Comparison of ENCODE assay signal across 22 cellular contexts in the genomic region with DNA sequence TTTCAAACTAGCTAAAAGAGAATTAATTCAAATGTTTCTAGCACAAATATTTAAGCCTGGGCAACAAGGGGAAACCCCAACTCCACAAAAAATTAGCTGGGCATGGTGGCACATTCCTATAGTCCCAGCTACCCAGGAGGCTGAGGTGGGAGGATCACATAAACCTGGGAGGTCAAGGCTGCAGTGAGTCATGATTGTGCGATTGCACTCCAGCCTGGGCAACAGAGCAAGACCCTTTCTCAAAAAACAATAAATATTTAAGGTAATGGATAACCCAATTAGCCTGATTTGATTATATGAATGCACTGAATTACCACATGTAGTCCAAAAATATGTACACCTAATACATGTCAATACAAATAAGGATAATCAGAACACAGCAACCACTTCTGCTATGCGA. TPM values are rescaled to one million over a fixed set of nuclear protein-coding genes. Genes with fewer than 3 reads are reported as not detected.
DNase-seq lines count a peak whose midpoint lies in the region; ATAC-seq, FAIRE-seq and TF ChIP-seq lines count a peak whose summit lies in the region.
"Had no signal": no experiment of that assay in that cellular context is flagged by ENCODE, and none has a peak within 500 bp of the region (broad histone marks: within the 10 kb centered on the region; RNA-seq: fewer than 3 reads in every experiment).

No MANE protein-coding gene starts in this region.

- in situ Hi-C loops in HepG2 (cut with HindIII; ENCODE audit: extremely low pct_ligation_motif_present, low pct_unique_long_range_greater_than_20kb) (loop anchor here (25.0 kb wide), 1 partner anchor 563 kb away; a partner anchor contains a TSS), K562 (cut with MboI) (no loop called here)

- H4K20me1 ChIP-seq in HepG2 (ENCODE audit: insufficient read depth, low read length), result no peaks in the 10 kb centered on the region
- no peaks in the 10 kb centered on the region for H4K20me1 ChIP-seq in K562 (replicated peaks; ENCODE audit: control insufficient read depth, insufficient read depth, low read length)
- H4K20me1 ChIP-seq in hepatocyte (ENCODE audit: insufficient read depth, poor library complexity, severe bottlenecking), result peaks cover 3% of the 10 kb centered on the region

- H3K27me3 ChIP-seq in HepG2 (ENCODE audit: control insufficient read depth in 1 of 2, insufficient read depth in 2 of 2, low read length in 2 of 2), result no peaks in the 10 kb centered on the region
- no peaks in the 10 kb centered on the region for H3K27me3 ChIP-seq in right lobe of liver
- no peaks in the 10 kb centered on the region for H3K27me3 ChIP-seq in K562 (ENCODE audit: control insufficient read depth in 2 of 2, insufficient read depth in 2 of 2, low read length in 2 of 2)
- no peaks in the 10 kb centered on the region for H3K27me3 ChIP-seq in hepatocyte
- H3K27me3 ChIP-seq: BLaER1 treated with 17β-estradiol and CSF1 and Interleukin-3, amounts not matched to agents 10 nM and 100 nM had no signal

- H2AFZ ChIP-seq in HepG2 (ENCODE audit: low read length) (no peak overlapping the region), K562 (ENCODE audit: low read depth, low read length) (no peak overlapping the region), hepatocyte (no peak overlapping the region)

- H3K27ac ChIP-seq in HepG2 (ENCODE audit: extremely low read length, insufficient read depth, low read length) (no peak overlapping the region), right lobe of liver (no peak overlapping the region), K562 (ENCODE audit: extremely low read depth, low read depth, low read length) (no peak overlapping the region), hepatocyte (no peak overlapping the region)
- H3K27ac ChIP-seq: 22Rv1; A549; BLaER1 treated with 17β-estradiol and CSF1 and Interleukin-3, amounts not matched to agents 10 nM and 100 nM; C4-2B had no signal

- no TSS peak for BruUV-seq in HepG2 (replicated peaks; lab: Mats Ljungman, UMichigan)
- no TSS peak for BruUV-seq in K562 (replicated peaks; lab: Mats Ljungman, UMichigan)

- no peak overlapping the region for H3K4me3 ChIP-seq in HepG2 (replicated peaks in 1 of 3; ENCODE audit: insufficient read depth in 1 of 3, low read depth in 2 of 3, low read length in 3 of 3)
- H3K4me3 ChIP-seq in right lobe of liver, result no peak overlapping the region
- H3K4me3 ChIP-seq in K562, result no peak overlapping the region
- no peak overlapping the region for H3K4me3 ChIP-seq in hepatocyte
- H3K4me3 ChIP-seq: A549; BLaER1 treated with 17β-estradiol and CSF1 and Interleukin-3, amounts not matched to agents 10 nM and 100 nM had no signal

- H3K9ac ChIP-seq in HepG2 (ENCODE audit: insufficient read depth, low read depth, low read length) (no peak overlapping the region), K562 (ENCODE audit: insufficient read depth in 1 of 2, low read depth in 2 of 2, low read length in 2 of 2) (no peak overlapping the region)
- H3K9ac ChIP-seq: BLaER1 treated with 17β-estradiol and CSF1 and Interleukin-3, amounts not matched to agents 10 nM and 100 nM had no signal

- no peaks in the 10 kb centered on the region for H3K9me1 ChIP-seq in K562 (ENCODE audit: control insufficient read depth, insufficient read depth, low read length)

- CTCF ChIA-PET in HepG2 (lab: Yijun Ruan, JAX; ENCODE audit: low intra/inter-chr PET ratio, low total read pairs), result no interaction called here
- CTCF ChIA-PET in K562 (lab: Yijun Ruan, JAX; ENCODE audit: low intra/inter-chr PET ratio), result no interaction called here

- POLR2A ChIA-PET in HepG2 (lab: Yijun Ruan, JAX), result no interaction called here
- POLR2A ChIA-PET in K562 (lab: Yijun Ruan, JAX), result interaction anchor here (1.5 to 1.7 kb wide), 2 partner anchors 10 to 15 kb away, joined by 4 to 6 read pairs; a partner anchor contains a TSS

- intact Hi-C loops in HepG2 (cut with micrococcal nuclease; ENCODE audit: unreplicated experiment) (loop anchor here (10.0 kb wide), 1 partner anchor 625 kb away; no protein-coding TSS in a partner anchor), right lobe of liver (cut with DNase I) (no loop called here), K562 (cut with micrococcal nuclease) (no loop called here)

- DNase-seq in HepG2 (ENCODE audit: low spot score) (no peak), right lobe of liver (no peak), K562 (ENCODE audit: extremely low read depth in 1 of 4, low spot score in 3 of 4) (no peak), hepatocyte (ENCODE audit: low spot score) (no peak)
- DNase-seq in stimulated activated CD4-positive, alpha-beta T cell treated with anti-CD3 and anti-CD28 coated beads, Interleukin-4, amount 100 ng/mL, for 1 hour, result no peak
- DNase-seq: AML-193; Caco-2; Calu3; CD4-positive, alpha-beta T cell; CD8-positive, alpha-beta T cell; DMS79 treated with DMSO at 0.1 percent for 48 hours; GF-D8 had no signal

- no peaks in the 10 kb centered on the region for H3K9me2 ChIP-seq in hepatocyte (replicated peaks; ENCODE audit: insufficient read depth)

- 98% methylated on average over 2 of the region's 2 CpGs for WGBS in HepG2 (ENCODE audit: low lambda C conversion rate)
- 89% methylated on average over 2 of the region's 2 CpGs for whole genome bisulfite sequencing in right lobe of liver (ENCODE audit: insufficient coverage, low coverage, low lambda C conversion rate, missing lambda C conversion rate)
- 90% methylated on average over 2 of the region's 2 CpGs for WGBS in K562 (ENCODE audit: insufficient coverage, low coverage, missing lambda C conversion rate)
- WGBS in hepatocyte (ENCODE audit: low lambda C conversion rate, missing lambda C conversion rate), result 93% methylated on average over 2 of the region's 2 CpGs

- H3K4me2 ChIP-seq in HepG2 (ENCODE audit: low read depth, low read length) (no peak overlapping the region), K562 (ENCODE audit: insufficient read depth, low read length) (no peak overlapping the region), hepatocyte (no peak overlapping the region)
- H3K4me2 ChIP-seq: A549; BLaER1 treated with 17β-estradiol and CSF1 and Interleukin-3, amounts not matched to agents 10 nM and 100 nM had no signal

- FAIRE-seq in HepG2 (lab: Jason Lieb, UNC), result no peak
- no peak for FAIRE-seq in K562 (lab: Jason Lieb, UNC)
- FAIRE-seq: A549, D721Med, G401.6, GM12891, GM19239 had no signal

- no peaks in the 10 kb centered on the region for H3K79me2 ChIP-seq in HepG2 (ENCODE audit: insufficient read depth, low read length)
- H3K79me2 ChIP-seq in K562 (ENCODE audit: control insufficient read depth, insufficient read depth, low read length), result peaks cover 47% of the 10 kb centered on the region
- peaks cover 77% of the 10 kb centered on the region for H3K79me2 ChIP-seq in hepatocyte

- H3K9me3 ChIP-seq in HepG2 (ENCODE audit: low read length) (no peaks in the 10 kb centered on the region), right lobe of liver (no peaks in the 10 kb centered on the region), K562 (replicated peaks; ENCODE audit: control insufficient read depth, insufficient read depth, low read depth, low read length) (no peaks in the 10 kb centered on the region; the same call in 1 of the 2 replicates), hepatocyte (ENCODE audit: low read depth) (no peaks in the 10 kb centered on the region)

- H3K4me1 ChIP-seq in HepG2 (ENCODE audit: insufficient read depth, low read length), result peaks cover 8% of the 10 kb centered on the region
- H3K4me1 ChIP-seq in right lobe of liver, result peaks cover 0 to 1% (median 0%) of the 10 kb centered on the region in 4 donors
- H3K4me1 ChIP-seq in K562 (replicated peaks in 1 of 2; ENCODE audit: control insufficient read depth in 2 of 2, insufficient read depth in 2 of 2, low read length in 2 of 2), result peaks cover 0 to 3% of the 10 kb centered on the region in 2 experiments; a peak in 1 of 5 replicates
- H3K4me1 ChIP-seq in hepatocyte (ENCODE audit: insufficient read depth), result peaks cover under 1% of the 10 kb centered on the region

- H3K36me3 ChIP-seq in HepG2 (replicated peaks in 1 of 2; ENCODE audit: control insufficient read depth in 1 of 2, insufficient read depth in 2 of 2, low read length in 2 of 2), result peaks cover 6 to 47% of the 10 kb centered on the region in 2 experiments
- H3K36me3 ChIP-seq in right lobe of liver, result peaks cover 0 to 10% (median 1%) of the 10 kb centered on the region in 4 donors
- peaks cover 65% of the 10 kb centered on the region for H3K36me3 ChIP-seq in K562 (ENCODE audit: control insufficient read depth, insufficient read depth, low read length)
- no peaks in the 10 kb centered on the region for H3K36me3 ChIP-seq in hepatocyte (replicated peaks; ENCODE audit: insufficient read depth, low read depth)

- TF ChIP-seq EP300 in HepG2 (IDR thresholded peaks at IDR 0.05; ENCODE audit: low read depth in 2 of 2, low read length in 2 of 2) (no peak), HepG2 (CRISPR knock-in tag; IDR thresholded peaks at IDR 0.05; ENCODE audit: borderline replicate concordance) (no peak), K562 (IDR thresholded peaks at IDR 0.05; ENCODE audit: low read length) (no peak)

- TF ChIP-seq POLR2A in HepG2 (IDR thresholded peaks at IDR 0.05; ENCODE audit: insufficient read depth in 1 of 2, low read depth in 2 of 2, low read length in 2 of 2) (no peak), right lobe of liver (IDR thresholded peaks at IDR 0.05) (no peak), K562 (conservative IDR thresholded peaks at IDR 0.05) (no peak)

- TF ChIP-seq CTCF in HepG2 (CRISPR knock-in tag; IDR thresholded peaks at IDR 0.05) (no peak), right lobe of liver (IDR thresholded peaks at IDR 0.05) (no peak), K562 (IDR thresholded peaks at IDR 0.05 in 2 of 3, conservative IDR thresholded peaks at IDR 0.05 in 1 of 3; ENCODE audit: insufficient read depth in 2 of 3, low read depth in 1 of 3, low read length in 3 of 3) (no peak), hepatocyte (IDR thresholded peaks at IDR 0.05; ENCODE audit: poor library complexity) (no peak)

- no peak for TF ChIP-seq RAD21 in HepG2 (CRISPR knock-in tag; IDR thresholded peaks at IDR 0.05)
- no peak for TF ChIP-seq RAD21 in K562 (CRISPR knock-in tag; conservative IDR thresholded peaks at IDR 0.05 in 1 of 2, IDR thresholded peaks at IDR 0.05 in 1 of 2)

- ATAC-seq in HepG2 (no peak), right lobe of liver (no peak), K562 (no peak)
- ATAC-seq: A549; CD8-positive, alpha-beta T cell had no signal

RNA-seq across cellular contexts. Expression of a gene that starts 14.3 kb away (rescaled TPM):
- total RNA-seq in HepG2 (2016; rRNA removed; fragmentation: Illumina TruSeq; extraction: Trizol), result 30.5 and 42.6 TPM in 2 replicates
- 8.6 and 10.4 TPM in 2 replicates for total RNA-seq in HepG2 (2016; cell fraction: cytosol; rRNA removed; fragmentation: Illumina TruSeq; extraction: Trizol; ENCODE audit: low read depth)
- total RNA-seq in HepG2 (2016; cell fraction: insoluble cytoplasmic fraction; rRNA removed; fragmentation: Illumina TruSeq; extraction: Trizol), result 29.9 and 42.5 TPM in 2 replicates
- total RNA-seq in HepG2 (2016; cell fraction: membrane; rRNA removed; fragmentation: Illumina TruSeq; extraction: Trizol), result 18.6 and 21.8 TPM in 2 replicates
- 18.1 and 19.9 TPM in 2 replicates for total RNA-seq in HepG2 (2016; cell fraction: nucleus; rRNA removed; fragmentation: Illumina TruSeq; extraction: Trizol)
- polyA plus RNA-seq in HepG2 (2011; rRNA removed), result 14.6 and 19.9 TPM in 2 replicates
- 9.2 and 15.7 TPM in 2 replicates for polyA plus RNA-seq in HepG2 (2011; cell fraction: cytosol; rRNA removed)
- polyA plus RNA-seq in HepG2 (2011; cell fraction: nucleus; rRNA removed), result 5.9 and 8.6 TPM in 2 replicates
- polyA plus RNA-seq in HepG2 (2012), result 22.4 and 27.0 TPM in 2 replicates
- 10.5 and 12.8 TPM in 2 replicates for polyA plus RNA-seq in HepG2 (2016; cell fraction: cytosol; fragmentation: Illumina TruSeq; extraction: Trizol; ENCODE audit: low read depth)
- polyA plus RNA-seq in HepG2 (2016; cell fraction: insoluble cytoplasmic fraction; fragmentation: Illumina TruSeq; extraction: Trizol; ENCODE audit: low read depth), result 41.6 and 44.8 TPM in 2 replicates
- polyA plus RNA-seq in HepG2 (2016; cell fraction: membrane; fragmentation: Illumina TruSeq; extraction: Trizol; ENCODE audit: low read depth), result 17.8 and 18.6 TPM in 2 replicates
- 23.2 and 25.5 TPM in 2 replicates for polyA plus RNA-seq in HepG2 (2016; cell fraction: nucleus; fragmentation: Illumina TruSeq; extraction: Trizol; ENCODE audit: insufficient read depth, low read depth)
- 4.7 and 5.4 TPM in 2 replicates for polyA minus RNA-seq in HepG2 (2011; rRNA and poly(A)+ RNA removed; ENCODE audit: low replicate concordance)
- 5.6 and 8.5 TPM in 2 replicates for polyA minus RNA-seq in HepG2 (2011; cell fraction: cytosol; rRNA and poly(A)+ RNA removed)
- 28.8 and 29.8 TPM in 2 replicates for polyA minus RNA-seq in HepG2 (2011; cell fraction: nucleus; rRNA and poly(A)+ RNA removed)
- total RNA-seq in right lobe of liver, result 10 to 100 TPM in 5 of 6 experiments, 1 to 10 TPM in 1; 8.6 to 19.3 (median 14.0) TPM
- 13.2 and 35.2 TPM in 2 replicates for total RNA-seq in K562 (2011; cell fraction: chromatin; rRNA removed; ENCODE audit: low replicate concordance)
- 4.5 and 8.4 TPM in 2 replicates for total RNA-seq in K562 (2011; cell fraction: nucleolus; rRNA removed)
- 18.8 and 26.3 TPM in 2 replicates for total RNA-seq in K562 (2011; cell fraction: nucleoplasm; rRNA removed)
- total RNA-seq in K562 (2014; rRNA removed), result 33.1 and 36.7 TPM in 2 replicates
- 41.5 and 45.1 TPM in 2 replicates for total RNA-seq in K562 (2014; rRNA removed; fragmentation: Illumina TruSeq; extraction: Trizol)
- total RNA-seq in K562 (2015; rRNA removed; fragmentation: Illumina TruSeq; extraction: Trizol), result 24.8 and 27.3 TPM in 2 replicates
- 41.6 and 45.9 TPM in 2 replicates for total RNA-seq in K562 (2021)
- polyA plus RNA-seq in K562 (2011; rRNA removed), result 48.6 and 84.0 TPM in 2 replicates
- 13.8 and 31.0 TPM in 2 replicates for polyA plus RNA-seq in K562 (2011; cell fraction: cytosol; rRNA removed)
- 20.0 and 29.9 TPM in 2 replicates for polyA plus RNA-seq in K562 (2011; cell fraction: nucleus; rRNA removed)
- polyA plus RNA-seq in K562 (2012), result 39.8 and 104 TPM in 2 replicates
- 52.2 and 56.6 TPM in 2 replicates for polyA plus RNA-seq in K562 (2014; fragmentation: Illumina TruSeq; extraction: Trizol)
- polyA plus RNA-seq in K562 (2014; fragmentation: Nextera tagmentation; extraction: Ambion mirVana), result 10 to 100 TPM; 71.2 to 85.1 TPM
- polyA plus RNA-seq in K562 (2014; rRNA removed), result 37.3 and 38.2 TPM in 2 replicates
- polyA minus RNA-seq in K562 (2011; rRNA and poly(A)+ RNA removed), result 73.0 and 104 TPM in 2 replicates
- 21.3 and 24.3 TPM in 2 replicates for polyA minus RNA-seq in K562 (2011; cell fraction: cytosol; rRNA and poly(A)+ RNA removed)
- polyA minus RNA-seq in K562 (2011; cell fraction: nucleus; rRNA and poly(A)+ RNA removed), result 19.4 and 26.2 TPM in 2 replicates
- 28.9 and 43.3 TPM in 2 replicates for total RNA-seq in hepatocyte
- 29.1 and 30.0 TPM in 2 replicates for polyA plus RNA-seq in hepatocyte

RNA-seq across cellular contexts. Expression of a gene that starts 14.4 kb away (rescaled TPM):
- total RNA-seq in HepG2 (2016; rRNA removed; fragmentation: Illumina TruSeq; extraction: Trizol) (9.3 and 10.6 TPM in 2 replicates), right lobe of liver (10 to 100 TPM in 3 of 6 experiments, 1 to 10 TPM in 3; 6.8 to 11.5 (median 10.0) TPM), K562 (2014; rRNA removed) (8.9 and 12.0 TPM in 2 replicates), K562 (2014; rRNA removed; fragmentation: Illumina TruSeq; extraction: Trizol) (17.3 and 20.9 TPM in 2 replicates), K562 (2015; rRNA removed; fragmentation: Illumina TruSeq; extraction: Trizol) (14.6 and 15.4 TPM in 2 replicates), K562 (2021) (13.7 and 15.1 TPM in 2 replicates), hepatocyte (19.1 and 20.1 TPM in 2 replicates)
- 1.7 and 1.8 TPM in 2 replicates for total RNA-seq in HepG2 (2016; cell fraction: cytosol; rRNA removed; fragmentation: Illumina TruSeq; extraction: Trizol; ENCODE audit: low read depth)
- 8.6 and 13.2 TPM in 2 replicates for total RNA-seq in HepG2 (2016; cell fraction: insoluble cytoplasmic fraction; rRNA removed; fragmentation: Illumina TruSeq; extraction: Trizol)
- total RNA-seq in HepG2 (2016; cell fraction: membrane; rRNA removed; fragmentation: Illumina TruSeq; extraction: Trizol), result 5.3 and 6.3 TPM in 2 replicates
- total RNA-seq in HepG2 (2016; cell fraction: nucleus; rRNA removed; fragmentation: Illumina TruSeq; extraction: Trizol), result 17.5 and 22.6 TPM in 2 replicates
- polyA plus RNA-seq in HepG2 (2011; rRNA removed) (14.4 and 14.7 TPM in 2 replicates), K562 (2011; rRNA removed) (25.3 and 30.4 TPM in 2 replicates), K562 (2014; fragmentation: Illumina TruSeq; extraction: Trizol) (18.1 and 19.8 TPM in 2 replicates), K562 (2014; fragmentation: Nextera tagmentation; extraction: Ambion mirVana) (10 to 100 TPM; 16.3 to 20.1 TPM), K562 (2014; rRNA removed) (18.0 and 20.7 TPM in 2 replicates), hepatocyte (11.8 and 13.6 TPM in 2 replicates)
- 3.2 and 3.9 TPM in 2 replicates for polyA plus RNA-seq in HepG2 (2011; cell fraction: cytosol; rRNA removed)
- polyA plus RNA-seq in HepG2 (2011; cell fraction: nucleus; rRNA removed), result 20.7 and 26.6 TPM in 2 replicates
- 8.7 and 8.8 TPM in 2 replicates for polyA plus RNA-seq in HepG2 (2012)
- 1.7 and 1.9 TPM in 2 replicates for polyA plus RNA-seq in HepG2 (2016; cell fraction: cytosol; fragmentation: Illumina TruSeq; extraction: Trizol; ENCODE audit: low read depth)
- 7.0 and 7.6 TPM in 2 replicates for polyA plus RNA-seq in HepG2 (2016; cell fraction: insoluble cytoplasmic fraction; fragmentation: Illumina TruSeq; extraction: Trizol; ENCODE audit: low read depth)
- 3.2 and 3.3 TPM in 2 replicates for polyA plus RNA-seq in HepG2 (2016; cell fraction: membrane; fragmentation: Illumina TruSeq; extraction: Trizol; ENCODE audit: low read depth)
- polyA plus RNA-seq in HepG2 (2016; cell fraction: nucleus; fragmentation: Illumina TruSeq; extraction: Trizol; ENCODE audit: insufficient read depth, low read depth), result 19.8 and 22.2 TPM in 2 replicates
- 6.8 and 8.8 TPM in 2 replicates for polyA minus RNA-seq in HepG2 (2011; rRNA and poly(A)+ RNA removed; ENCODE audit: low replicate concordance)
- polyA minus RNA-seq in HepG2 (2011; cell fraction: cytosol; rRNA and poly(A)+ RNA removed), result 5.9 and 6.3 TPM in 2 replicates
- polyA minus RNA-seq in HepG2 (2011; cell fraction: nucleus; rRNA and poly(A)+ RNA removed), result 49.4 and 58.6 TPM in 2 replicates
- total RNA-seq in K562 (2011; cell fraction: chromatin; rRNA removed; ENCODE audit: low replicate concordance), result 33.4 and 78.0 TPM in 2 replicates
- total RNA-seq in K562 (2011; cell fraction: nucleolus; rRNA removed), result 19.3 and 24.9 TPM in 2 replicates
- total RNA-seq in K562 (2011; cell fraction: nucleoplasm; rRNA removed), result 44.7 and 73.7 TPM in 2 replicates
- polyA plus RNA-seq in K562 (2011; cell fraction: cytosol; rRNA removed), result 6.0 and 9.4 TPM in 2 replicates
- 41.4 and 43.1 TPM in 2 replicates for polyA plus RNA-seq in K562 (2011; cell fraction: nucleus; rRNA removed)
- 7.6 and 16.7 TPM in 2 replicates for polyA plus RNA-seq in K562 (2012)
- 30.6 and 35.1 TPM in 2 replicates for polyA minus RNA-seq in K562 (2011; rRNA and poly(A)+ RNA removed)
- polyA minus RNA-seq in K562 (2011; cell fraction: cytosol; rRNA and poly(A)+ RNA removed), result 7.3 and 9.7 TPM in 2 replicates
- polyA minus RNA-seq in K562 (2011; cell fraction: nucleus; rRNA and poly(A)+ RNA removed), result 31.6 and 48.1 TPM in 2 replicates

RNA-seq across cellular contexts. Expression of a gene that starts 56.0 kb away (rescaled TPM):
- total RNA-seq in HepG2 (2016; rRNA removed; fragmentation: Illumina TruSeq; extraction: Trizol) (not detected in 2 replicates), right lobe of liver (not detected), K562 (2014; rRNA removed) (not detected in 2 replicates), K562 (2014; rRNA removed; fragmentation: Illumina TruSeq; extraction: Trizol) (not detected in 2 replicates), K562 (2015; rRNA removed; fragmentation: Illumina TruSeq; extraction: Trizol) (not detected in 2 replicates), K562 (2021) (not detected in 2 replicates), hepatocyte (0.48 and 0.60 TPM in 2 replicates)
- not detected in 2 replicates for total RNA-seq in HepG2 (2016; cell fraction: cytosol; rRNA removed; fragmentation: Illumina TruSeq; extraction: Trizol; ENCODE audit: low read depth)
- total RNA-seq in HepG2 (2016; cell fraction: insoluble cytoplasmic fraction; rRNA removed; fragmentation: Illumina TruSeq; extraction: Trizol), result not detected in 2 replicates
- total RNA-seq in HepG2 (2016; cell fraction: membrane; rRNA removed; fragmentation: Illumina TruSeq; extraction: Trizol), result not detected in 2 replicates
- total RNA-seq in HepG2 (2016; cell fraction: nucleus; rRNA removed; fragmentation: Illumina TruSeq; extraction: Trizol), result not detected in 2 replicates
- polyA plus RNA-seq in HepG2 (2011; rRNA removed) (0.50 TPM in 1 of 2 replicates, not detected in the other), K562 (2011; rRNA removed) (not detected in 2 replicates), K562 (2014; fragmentation: Illumina TruSeq; extraction: Trizol) (not detected in 2 replicates), K562 (2014; fragmentation: Nextera tagmentation; extraction: Ambion mirVana) (not detected), K562 (2014; rRNA removed) (not detected in 2 replicates), hepatocyte (3.2 and 5.8 TPM in 2 replicates)
- polyA plus RNA-seq in HepG2 (2011; cell fraction: cytosol; rRNA removed), result not detected in 2 replicates
- not detected in 2 replicates for polyA plus RNA-seq in HepG2 (2011; cell fraction: nucleus; rRNA removed)
- polyA plus RNA-seq in HepG2 (2012), result 0.20 TPM in 1 of 2 replicates, not detected in the other
- not detected in 2 replicates for polyA plus RNA-seq in HepG2 (2016; cell fraction: cytosol; fragmentation: Illumina TruSeq; extraction: Trizol; ENCODE audit: low read depth)
- polyA plus RNA-seq in HepG2 (2016; cell fraction: insoluble cytoplasmic fraction; fragmentation: Illumina TruSeq; extraction: Trizol; ENCODE audit: low read depth), result not detected in 2 replicates
- not detected in 2 replicates for polyA plus RNA-seq in HepG2 (2016; cell fraction: membrane; fragmentation: Illumina TruSeq; extraction: Trizol; ENCODE audit: low read depth)
- not detected in 2 replicates for polyA plus RNA-seq in HepG2 (2016; cell fraction: nucleus; fragmentation: Illumina TruSeq; extraction: Trizol; ENCODE audit: insufficient read depth, low read depth)
- not detected in 2 replicates for polyA minus RNA-seq in HepG2 (2011; rRNA and poly(A)+ RNA removed; ENCODE audit: low replicate concordance)
- polyA minus RNA-seq in HepG2 (2011; cell fraction: cytosol; rRNA and poly(A)+ RNA removed), result not detected in 2 replicates
- polyA minus RNA-seq in HepG2 (2011; cell fraction: nucleus; rRNA and poly(A)+ RNA removed), result not detected in 2 replicates
- total RNA-seq in K562 (2011; cell fraction: chromatin; rRNA removed; ENCODE audit: low replicate concordance), result not detected in 2 replicates
- total RNA-seq in K562 (2011; cell fraction: nucleolus; rRNA removed), result not detected in 2 replicates
- not detected in 2 replicates for total RNA-seq in K562 (2011; cell fraction: nucleoplasm; rRNA removed)
- polyA plus RNA-seq in K562 (2011; cell fraction: cytosol; rRNA removed), result 0.03 TPM in 1 of 2 replicates, not detected in the other
- polyA plus RNA-seq in K562 (2011; cell fraction: nucleus; rRNA removed), result 0.20 TPM in 1 of 2 replicates, not detected in the other
- not detected in 2 replicates for polyA plus RNA-seq in K562 (2012)
- not detected in 2 replicates for polyA minus RNA-seq in K562 (2011; rRNA and poly(A)+ RNA removed)
- polyA minus RNA-seq in K562 (2011; cell fraction: cytosol; rRNA and poly(A)+ RNA removed), result not detected in 2 replicates
- polyA minus RNA-seq in K562 (2011; cell fraction: nucleus; rRNA and poly(A)+ RNA removed), result not detected in 2 replicates
- total RNA-seq: A172, Caco-2, Calu3 had no signal
- polyA plus RNA-seq: BJ had no signal
